In the genomic region with DNA sequence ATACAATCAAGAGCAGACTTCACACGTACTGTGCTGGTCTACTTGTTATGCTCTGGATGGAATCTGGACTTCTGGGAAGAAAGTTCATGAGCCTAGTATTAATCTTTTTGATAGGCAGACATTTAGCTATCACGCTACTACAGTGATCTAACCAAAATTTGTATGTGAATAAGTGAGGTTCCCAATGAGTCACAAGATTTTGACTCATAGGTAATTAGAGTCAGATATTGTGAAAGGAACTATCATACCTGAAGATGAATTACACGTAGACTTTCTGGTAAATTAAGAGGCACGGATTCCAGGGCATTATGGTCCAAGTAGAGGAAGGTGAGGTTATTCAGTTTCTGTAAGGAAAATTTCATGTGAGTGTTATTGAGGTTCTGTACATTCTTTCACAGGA, we compare ENCODE assay signal across 21 cellular contexts. TPM values are rescaled to one million over a fixed set of nuclear protein-coding genes. Genes with fewer than 3 reads are reported as not detected.
DNase-seq lines count a peak whose midpoint lies in the region; ATAC-seq and TF ChIP-seq lines count a peak whose summit lies in the region.
"Had no signal": no experiment of that assay in that cellular context is flagged by ENCODE, and none has a peak within 500 bp of the region (broad histone marks: within the 10 kb centered on the region; RNA-seq: fewer than 3 reads in every experiment).

No MANE protein-coding gene starts in this region.

- H3K9me3 Mint-ChIP-seq in chondrocyte (ENCODE audit: low read depth): no peaks in the 10 kb centered on the region
- no peaks in the 10 kb centered on the region for H3K9me3 Mint-ChIP-seq in osteocyte (ENCODE audit: unreplicated experiment)
- H3K9me3 Mint-ChIP-seq: activated naive CD8-positive, alpha-beta T cell treated with anti-CD3 and anti-CD28 coated beads, Interleukin-2, amount 50 U/mL, for 24 hours; central memory CD8-positive, alpha-beta T cell; nephron progenitor cell; stimulated activated naive CD8-positive, alpha-beta T cell treated with anti-CD3 and anti-CD28 coated beads, Interleukin-15, Interleukin-2, amounts not matched to agents 100 ng/mL and 50 ng/mL, for 24 hours had no signal

- H3K36me3 Mint-ChIP-seq in chondrocyte (ENCODE audit: low read depth): peaks cover 7% of the 10 kb centered on the region
- peaks cover 6% of the 10 kb centered on the region for H3K36me3 Mint-ChIP-seq in osteocyte (ENCODE audit: unreplicated experiment)

- H3K27me3 Mint-ChIP-seq in chondrocyte (ENCODE audit: low read depth) (no peaks in the 10 kb centered on the region), osteocyte (ENCODE audit: unreplicated experiment) (no peaks in the 10 kb centered on the region)
- H3K27me3 Mint-ChIP-seq: activated naive CD8-positive, alpha-beta T cell treated with anti-CD3 and anti-CD28 coated beads, Interleukin-2, amount 50 U/mL, for 24 hours; central memory CD8-positive, alpha-beta T cell; stimulated activated naive CD8-positive, alpha-beta T cell treated with anti-CD3 and anti-CD28 coated beads, Interleukin-15, Interleukin-2, amounts not matched to agents 100 ng/mL and 50 ng/mL, for 24 hours had no signal

- H3K27ac Mint-ChIP-seq in chondrocyte (ENCODE audit: unreplicated experiment): peak overlapping the region; percentile 92
- peak overlapping the region; percentile 71 for H3K27ac Mint-ChIP-seq in osteocyte (ENCODE audit: unreplicated experiment)
- H3K27ac Mint-ChIP-seq: activated naive CD8-positive, alpha-beta T cell treated with anti-CD3 and anti-CD28 coated beads, Interleukin-2, amount 50 U/mL, for 24 hours; stimulated activated naive CD8-positive, alpha-beta T cell treated with anti-CD3 and anti-CD28 coated beads, Interleukin-15, Interleukin-2, amounts not matched to agents 100 ng/mL and 50 ng/mL, for 24 hours had no signal

- DNase-seq in AG09309 (ENCODE audit: low read depth) (peak; percentile 2), NCI-H226 (peak; percentile 22), chondrocyte (ENCODE audit: low spot score) (no peak), osteocyte (ENCODE audit: extremely low spot score, unreplicated experiment) (no peak), NCI-H1930 (lab: John Stamatoyannopoulos, UW) (no peak), NCI-H345 (lab: John Stamatoyannopoulos, UW) (no peak), NCI-H2171 (lab: John Stamatoyannopoulos, UW) (no peak)
- DNase-seq: activated naive CD8-positive, alpha-beta T cell treated with anti-CD3 and anti-CD28 coated beads, Interleukin-2, amount 50 U/mL, for 24 hours; EL; hypothalamus; KBM-7; kidney; NCI-H1048; NCI-H2081 treated with DMSO at 0.1 percent for 48 hours; NCI-H69; nephron progenitor cell; OCI-M1; retina had no signal

- no peak overlapping the region for H3K4me3 ChIP-seq in AG09309 (ENCODE audit: control insufficient read depth, low read depth, low read length)

- no peak for TF ChIP-seq CTCF in AG09309 (IDR thresholded peaks at IDR 0.05; ENCODE audit: control insufficient read depth, insufficient read depth, low read depth, low read length, missing control alignments)
- TF ChIP-seq CTCF in chondrocyte (IDR thresholded peaks at IDR 0.05): no peak
- TF ChIP-seq CTCF in osteocyte (IDR thresholded peaks at IDR 0.05): no peak

- H3K4me3 Mint-ChIP-seq in chondrocyte (ENCODE audit: unreplicated experiment) (no peak overlapping the region), osteocyte (ENCODE audit: unreplicated experiment) (no peak overlapping the region)
- H3K4me3 Mint-ChIP-seq: activated naive CD8-positive, alpha-beta T cell treated with anti-CD3 and anti-CD28 coated beads, Interleukin-2, amount 50 U/mL, for 24 hours; central memory CD8-positive, alpha-beta T cell; nephron progenitor cell; stimulated activated naive CD8-positive, alpha-beta T cell treated with anti-CD3 and anti-CD28 coated beads, Interleukin-15, Interleukin-2, amounts not matched to agents 100 ng/mL and 50 ng/mL, for 24 hours had no signal

- ATAC-seq in HG03571 (IDR thresholded peaks at IDR 0.05; ENCODE audit: unreplicated experiment): no peak
- ATAC-seq: activated naive CD8-positive, alpha-beta T cell treated with anti-CD3 and anti-CD28 coated beads, Interleukin-2, amount 50 U/mL, for 24 hours had no signal

- H3K4me1 Mint-ChIP-seq in chondrocyte (ENCODE audit: low read depth) (peaks cover 44% of the 10 kb centered on the region), osteocyte (ENCODE audit: unreplicated experiment) (peaks cover 39% of the 10 kb centered on the region)
- H3K4me1 Mint-ChIP-seq: central memory CD8-positive, alpha-beta T cell; nephron progenitor cell had no signal

RNA-seq across cellular contexts. Expression of a gene that starts 18.4 kb away (rescaled TPM):
- 27.4 to 72.6 TPM (median 30.3 TPM) in 3 replicates for total RNA-seq in chondrocyte
- 3.9 and 5.5 TPM in 2 replicates for total RNA-seq in osteocyte

RNA-seq across cellular contexts. Expression of a gene that starts 38.3 kb away (rescaled TPM):
- 25.6 to 148 TPM (median 28.5 TPM) in 3 replicates for total RNA-seq in chondrocyte
- total RNA-seq in osteocyte: 27.2 and 31.1 TPM in 2 replicates

Comparison
In these comparisons a context has a peak if more than half of its experiments do, and no peak if none do; other contexts are left out.
1. DNase-seq: peak in AG09309 (single experiment) and NCI-H226 (single experiment); none in chondrocyte (single experiment), osteocyte (single experiment), NCI-H1930 (0 of 2), NCI-H345 (single experiment) and NCI-H2171 (single experiment).